In the genomic region with DNA sequence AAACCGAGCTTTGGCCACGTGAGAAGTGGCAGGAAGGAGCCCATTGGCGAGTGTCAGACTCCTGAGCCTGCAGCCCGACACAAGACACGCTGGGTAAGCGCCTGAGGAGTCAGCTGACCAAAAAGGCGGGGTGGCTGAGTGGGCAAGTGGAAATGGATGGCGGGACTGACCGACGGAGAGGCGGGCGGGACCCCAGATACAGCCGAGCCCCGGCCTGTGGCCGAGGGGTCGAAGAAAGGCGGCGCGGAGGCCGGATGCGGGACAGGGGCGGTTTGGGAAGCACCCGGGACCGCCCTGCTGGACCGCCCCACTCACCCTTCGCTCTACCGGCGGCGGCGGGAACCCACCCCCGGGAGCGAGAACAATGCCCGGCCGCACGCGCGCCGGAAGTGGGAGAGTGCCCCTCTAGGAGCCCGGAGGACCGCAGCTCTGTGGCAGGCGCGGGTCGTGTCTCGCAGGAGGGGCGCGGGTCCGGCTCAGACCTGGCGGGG, we compare ENCODE assay signal across 1 cellular context.
TF ChIP-seq lines count a peak whose summit lies in the region.

No MANE protein-coding gene starts in this region.

TF ChIP-seq in H1, 55 proteins besides CTCF, POLR2A, EP300 and RAD21 (continued from another document):
- no peak for TF ChIP-seq TEAD4 (IDR thresholded peaks at IDR 0.05; ENCODE audit: low read depth, low read length)
